27 cellular contexts compared by ENCODE assay signal in the genomic region with DNA sequence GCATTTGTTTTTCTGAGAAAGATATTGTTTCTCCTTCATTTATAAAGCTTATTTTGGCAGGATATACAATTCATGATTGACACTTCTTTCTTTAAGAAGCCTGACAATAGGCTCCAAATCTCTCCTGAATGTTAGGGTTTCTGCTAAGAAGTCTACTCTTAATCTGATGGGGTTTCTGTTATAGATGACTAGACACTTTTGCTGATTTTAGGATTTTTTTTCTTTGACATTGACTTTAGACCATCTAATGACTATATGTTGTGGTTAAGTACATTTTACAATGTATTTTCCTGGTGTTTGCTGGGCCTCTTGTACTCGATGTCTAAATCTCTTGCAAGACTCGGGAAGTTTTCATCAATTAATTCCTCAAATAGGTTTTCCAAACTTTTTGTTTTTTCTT.
"Had no signal": no experiment of that assay in that cellular context is flagged by ENCODE, and none has a peak within 500 bp of the region (broad histone marks: within the 10 kb centered on the region; RNA-seq: fewer than 3 reads in every experiment).

No MANE protein-coding gene starts in this region.

- H3K4me1 ChIP-seq: stomach, suprapubic skin, testis, thyroid gland, tibial artery, tibial nerve, transverse colon, upper lobe of left lung, upper lobe of right lung, uterus, vagina had no signal

- DNase-seq: stimulated activated CD4-positive, alpha-beta T cell treated with anti-CD3 and anti-CD28 coated beads, Interleukin-2, amount 100 ng/mL, for 48 hours; stimulated activated CD4-positive, alpha-beta T cell treated with anti-CD3 and anti-CD28 coated beads, Interleukin-4, amount 100 ng/mL, for 1 hour; stimulated activated CD4-positive, alpha-beta T cell treated with anti-CD3 and anti-CD28 coated beads, Interleukin-4, amount 100 ng/mL, for 24 hours; stimulated activated CD4-positive, alpha-beta T cell treated with anti-CD3 and anti-CD28 coated beads, Interleukin-4, amount 100 ng/mL, for 4 hours; stimulated activated CD8-positive, alpha-beta memory T cell treated with anti-CD3 and anti-CD28 coated beads, Interleukin-4, amount 100 ng/mL, for 48 hours; stimulated activated naive B cell treated with anti-CD40 and anti-IgM and Interleukin-4, amounts not matched to agents 10 μg/mL and 1 μg/mL and 100 μg/mL, for 72 hours; stimulated activated naive CD4-positive, alpha-beta T cell; stimulated activated naive CD4-positive, alpha-beta T cell treated with Interleukin-2 at 50 U/mL for 16 hours; stimulated activated naive CD8-positive, alpha-beta T cell treated with anti-CD3 and anti-CD28 coated beads, Interleukin-15, amount 100 ng/mL, for 72 hours; stimulated activated naive CD8-positive, alpha-beta T cell treated with anti-CD3 and anti-CD28 coated beads, Interleukin-15, Interleukin-2, amounts not matched to agents 100 U/mL and 50 U/mL, for 24 hours; stomach; substantia nigra; testis; thyroid gland; tibial artery; transverse colon; trophoblast cell; upper lobe of left lung; upper lobe of right lung; uterus had no signal

- ATAC-seq: stimulated activated effector memory CD8-positive, alpha-beta T cell treated with anti-CD3 and anti-CD28 coated beads, Interleukin-12 subunit alpha, Interleukin-12 subunit beta, amount 100 ng/mL, for 72 hours; stimulated activated memory B cell treated with anti-CD40 and anti-IgM and Interleukin-4, amounts not matched to agents 10 μg/mL and 1 μg/mL and 100 μg/mL, for 72 hours; stimulated activated naive B cell treated with anti-CD40 and anti-IgM and Interleukin-4, amounts not matched to agents 10 μg/mL and 1 μg/mL and 100 μg/mL, for 72 hours; stimulated activated naive CD8-positive, alpha-beta T cell treated with anti-CD3 and anti-CD28 coated beads, Interleukin-15, amount 100 ng/mL, for 72 hours; stimulated activated naive CD8-positive, alpha-beta T cell treated with anti-CD3 and anti-CD28 coated beads, Interleukin-15, Interleukin-2, amounts not matched to agents 100 U/mL and 50 U/mL, for 24 hours; upper lobe of right lung had no signal

- H3K27me3 ChIP-seq: stomach, suprapubic skin, testis, thyroid gland, tibial artery, tibial nerve, transverse colon, upper lobe of left lung, upper lobe of right lung, uterus, vagina had no signal

- H3K27ac ChIP-seq: stomach, suprapubic skin, testis, thoracic aorta, thyroid gland, tibial artery, tibial nerve, transverse colon, upper lobe of left lung, upper lobe of right lung, uterus, vagina had no signal

- FAIRE-seq: urothelium cell line had no signal

- H3K4me3 ChIP-seq: stomach, suprapubic skin, testis, thoracic aorta, thyroid gland, tibial artery, tibial nerve, transverse colon, upper lobe of left lung, upper lobe of right lung, uterus, vagina had no signal

- H3K36me3 ChIP-seq: stomach, suprapubic skin, thoracic aorta, thyroid gland, tibial artery, tibial nerve, upper lobe of left lung, upper lobe of right lung, uterus, vagina had no signal

- H3K9me3 ChIP-seq: suprapubic skin, testis, thyroid gland, tibial artery, transverse colon, upper lobe of left lung, upper lobe of right lung, uterus, vagina had no signal
